Comparison of ENCODE assay signal across 20 cellular contexts in the genomic region with DNA sequence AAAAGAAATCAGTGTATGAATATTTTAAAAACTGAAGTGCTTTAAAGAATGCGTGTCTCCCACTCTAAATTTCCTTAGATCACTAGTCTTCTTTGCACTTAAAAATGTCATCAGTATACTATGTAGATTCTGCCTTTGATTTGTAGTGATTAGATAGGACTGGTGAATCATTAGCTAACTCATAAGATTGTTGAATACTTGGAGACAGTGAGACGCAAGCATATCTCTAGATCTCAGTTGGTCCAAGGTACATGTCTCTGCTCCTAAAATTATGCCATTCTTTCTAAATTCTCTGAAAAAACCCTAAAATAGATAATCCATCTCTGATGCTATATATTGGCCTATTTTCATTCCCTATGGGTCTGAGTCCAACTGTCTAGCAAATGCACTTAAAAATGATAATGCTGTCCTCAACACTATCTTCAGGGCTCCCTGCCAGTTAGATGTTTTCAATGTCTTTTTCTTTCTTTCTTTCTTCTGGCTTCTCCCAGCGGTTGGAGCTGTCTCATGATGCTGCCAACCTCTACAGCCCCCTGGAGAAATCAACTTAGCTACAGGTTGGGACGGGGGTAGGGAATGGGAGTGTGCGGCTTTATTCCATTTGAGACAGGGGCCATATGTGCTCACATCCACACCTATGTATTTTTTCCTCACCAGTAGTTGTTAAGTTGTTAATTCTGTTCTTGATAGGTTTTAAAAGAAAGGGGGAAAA.
DNase-seq lines count a peak whose midpoint lies in the region; ATAC-seq and TF ChIP-seq lines count a peak whose summit lies in the region.
"Had no signal": no experiment of that assay in that cellular context is flagged by ENCODE, and none has a peak within 500 bp of the region (broad histone marks: within the 10 kb centered on the region; RNA-seq: fewer than 3 reads in every experiment).

No MANE protein-coding gene starts in this region.

- H3K4me3 ChIP-seq in cardiac muscle cell (no peak overlapping the region), right cardiac atrium (ENCODE audit: low read length) (no peak overlapping the region), skeletal muscle satellite cell (ENCODE audit: low read length) (peak overlapping the region; percentile 5)
- H3K4me3 ChIP-seq: right lobe of liver, tibial nerve had no signal

- H3K9ac ChIP-seq in skeletal muscle satellite cell (ENCODE audit: low read depth, low read length), result peak overlapping the region; percentile 60

- CTCF ChIA-PET in activated CD4-positive, alpha-beta memory T cell treated with anti-CD3 and anti-CD28 coated beads, Interleukin-2, amount 10 ng/mL, durations not matched to agents 7 days and 5 days (lab: Charles Lee), result no interaction called here

- WGBS in right cardiac atrium, result 70% methylated on average over 5 of the region's 5 CpGs

- no peak for TF ChIP-seq CTCF in cardiac muscle cell (IDR thresholded peaks at IDR 0.05; ENCODE audit: low read depth, low read length)

- H3K4me1 ChIP-seq in cardiac muscle cell (ENCODE audit: low read depth) (peaks cover 57% of the 10 kb centered on the region), right cardiac atrium (ENCODE audit: control insufficient read depth, insufficient read depth, low read length) (peaks cover 2% of the 10 kb centered on the region), skeletal muscle satellite cell (ENCODE audit: control insufficient read depth, insufficient read depth, low read length) (peaks cover 49% of the 10 kb centered on the region)
- H3K4me1 ChIP-seq: right lobe of liver had no signal

- no peaks in the 10 kb centered on the region for H3K36me3 Mint-ChIP-seq in activated CD4-positive, alpha-beta memory T cell treated with anti-CD3 and anti-CD28 coated beads, Interleukin-2, amount 10 ng/mL, durations not matched to agents 7 days and 5 days (ENCODE audit: low read depth)
- H3K36me3 Mint-ChIP-seq: activated naive CD8-positive, alpha-beta T cell had no signal

- no peaks in the 10 kb centered on the region for H3K27me3 Mint-ChIP-seq in activated CD4-positive, alpha-beta memory T cell treated with anti-CD3 and anti-CD28 coated beads, Interleukin-2, amount 10 ng/mL, durations not matched to agents 7 days and 5 days
- H3K27me3 Mint-ChIP-seq: activated B cell treated with CpG ODN at 0.5 μM for 24 hours; activated naive CD8-positive, alpha-beta T cell; T-helper 17 cell had no signal

- H3K27ac Mint-ChIP-seq in activated CD4-positive, alpha-beta memory T cell treated with anti-CD3 and anti-CD28 coated beads, Interleukin-2, amount 10 ng/mL, durations not matched to agents 7 days and 5 days, result no peak overlapping the region
- H3K27ac Mint-ChIP-seq: activated B cell treated with CpG ODN at 0.5 μM for 24 hours; activated CD8-positive, alpha-beta T cell treated with anti-CD3 and anti-CD28 coated beads, Interleukin-2, amount 10 ng/mL, durations not matched to agents 7 days and 5 days; activated naive CD8-positive, alpha-beta T cell; activated T-cell treated with anti-CD3 and anti-CD28 coated beads, Interleukin-2, amount 50 U/mL, for 72 hours; T-helper 17 cell had no signal

- H3K27ac ChIP-seq in cardiac muscle cell, result peak overlapping the region; percentile 74
- H3K27ac ChIP-seq in right cardiac atrium (ENCODE audit: low read length), result no peak overlapping the region
- H3K27ac ChIP-seq: C4-2B, right lobe of liver had no signal

- no peak for DNase-seq in cardiac muscle cell (ENCODE audit: low read depth in 1 of 2, low spot score in 1 of 2)
- no peak for DNase-seq in right cardiac atrium
- peak; percentile 79 for DNase-seq in amniotic epithelial cell (ENCODE audit: low read depth)
- DNase-seq in kidney tubule cell (ENCODE audit: low spot score), result peak; percentile 4
- DNase-seq in activated CD4-positive, alpha-beta memory T cell treated with anti-CD3 and anti-CD28 coated beads, Interleukin-2, amount 10 ng/mL, durations not matched to agents 7 days and 5 days, result no peak
- DNase-seq: activated B cell treated with CpG ODN at 0.5 μM for 24 hours; activated CD8-positive, alpha-beta T cell treated with anti-CD3 and anti-CD28 coated beads, Interleukin-2, amount 10 ng/mL, durations not matched to agents 7 days and 5 days; activated T-cell treated with anti-CD3 and anti-CD28 coated beads, Interleukin-2, amount 50 U/mL, for 72 hours; central memory CD4-positive, alpha-beta T cell; effector CD8-positive, alpha-beta T cell; right lobe of liver; stimulated activated naive CD8-positive, alpha-beta T cell treated with anti-CD3 and anti-CD28 coated beads, Interleukin-15, Interleukin-2, amounts not matched to agents 100 U/mL and 50 U/mL, for 24 hours; T-helper 17 cell had no signal

- H3K4me2 ChIP-seq in skeletal muscle satellite cell (ENCODE audit: low read length), result peak overlapping the region; percentile 65

- no peaks in the 10 kb centered on the region for H3K9me3 ChIP-seq in cardiac muscle cell (ENCODE audit: low read depth)
- no peaks in the 10 kb centered on the region for H3K9me3 ChIP-seq in right cardiac atrium (ENCODE audit: control insufficient read depth, low read length)
- no peaks in the 10 kb centered on the region for H3K9me3 ChIP-seq in skeletal muscle satellite cell (replicated peaks; ENCODE audit: low read length)
- H3K9me3 ChIP-seq: right lobe of liver, tibial nerve had no signal

- intact Hi-C loops in right cardiac atrium (cut with DNase I), result loop anchor here in 1 of 4 donors (5.0 kb wide), 1 partner anchor 555 kb away; no protein-coding TSS in a partner anchor

- H3K36me3 ChIP-seq in cardiac muscle cell, result no peaks in the 10 kb centered on the region
- H3K36me3 ChIP-seq in skeletal muscle satellite cell (ENCODE audit: insufficient read depth, low read length), result no peaks in the 10 kb centered on the region
- H3K36me3 ChIP-seq: heart right ventricle, right lobe of liver, tibial nerve had no signal

- H3K9me3 Mint-ChIP-seq in activated CD4-positive, alpha-beta memory T cell treated with anti-CD3 and anti-CD28 coated beads, Interleukin-2, amount 10 ng/mL, durations not matched to agents 7 days and 5 days, result no peaks in the 10 kb centered on the region
- H3K9me3 Mint-ChIP-seq: activated B cell treated with CpG ODN at 0.5 μM for 24 hours; activated T-cell treated with anti-CD3 and anti-CD28 coated beads, Interleukin-2, amount 50 U/mL, for 72 hours had no signal

- H3K27me3 ChIP-seq in cardiac muscle cell (no peaks in the 10 kb centered on the region), right cardiac atrium (ENCODE audit: control insufficient read depth, insufficient read depth) (no peaks in the 10 kb centered on the region), skeletal muscle satellite cell (ENCODE audit: control insufficient read depth, insufficient read depth, low read length) (no peaks in the 10 kb centered on the region)
- H3K27me3 ChIP-seq: heart right ventricle, right lobe of liver, tibial nerve had no signal

- ATAC-seq in right cardiac atrium, result no peak
- ATAC-seq in GM21360 (IDR thresholded peaks at IDR 0.05; ENCODE audit: unreplicated experiment), result no peak
- ATAC-seq in HG02763 (IDR thresholded peaks at IDR 0.05; ENCODE audit: unreplicated experiment), result no peak
- ATAC-seq: activated CD8-positive, alpha-beta T cell treated with anti-CD3 and anti-CD28 coated beads, Interleukin-2, amount 10 ng/mL, durations not matched to agents 7 days and 5 days; activated T-cell treated with anti-CD3 and anti-CD28 coated beads, Interleukin-2, amount 50 U/mL, for 72 hours; stimulated activated naive CD8-positive, alpha-beta T cell treated with anti-CD3 and anti-CD28 coated beads, Interleukin-15, Interleukin-2, amounts not matched to agents 100 U/mL and 50 U/mL, for 24 hours; T-helper 17 cell had no signal

- H3K4me1 Mint-ChIP-seq in activated CD4-positive, alpha-beta memory T cell treated with anti-CD3 and anti-CD28 coated beads, Interleukin-2, amount 10 ng/mL, durations not matched to agents 7 days and 5 days, result no peaks in the 10 kb centered on the region
- H3K4me1 Mint-ChIP-seq: activated B cell treated with CpG ODN at 0.5 μM for 24 hours, T-helper 17 cell had no signal

- H3K4me3 Mint-ChIP-seq in activated CD4-positive, alpha-beta memory T cell treated with anti-CD3 and anti-CD28 coated beads, Interleukin-2, amount 10 ng/mL, durations not matched to agents 7 days and 5 days, result no peak overlapping the region
- H3K4me3 Mint-ChIP-seq: activated B cell treated with CpG ODN at 0.5 μM for 24 hours; activated CD8-positive, alpha-beta T cell treated with anti-CD3 and anti-CD28 coated beads, Interleukin-2, amount 10 ng/mL, durations not matched to agents 7 days and 5 days; activated naive CD8-positive, alpha-beta T cell; activated T-cell treated with anti-CD3 and anti-CD28 coated beads, Interleukin-2, amount 50 U/mL, for 72 hours; T-helper 17 cell had no signal

- POLR2A ChIA-PET in activated CD4-positive, alpha-beta memory T cell treated with anti-CD3 and anti-CD28 coated beads, Interleukin-2, amount 10 ng/mL, durations not matched to agents 7 days and 5 days (lab: Charles Lee), result no interaction called here

Comparison
In these comparisons a context has a peak if more than half of its experiments do, and no peak if none do; other contexts are left out.
1. DNase-seq: peak in amniotic epithelial cell (single experiment) and kidney tubule cell (single experiment); none in cardiac muscle cell (0 of 2), right cardiac atrium (0 of 3) and activated CD4-positive, alpha-beta memory T cell treated with anti-CD3 and anti-CD28 coated beads, Interleukin-2, amount 10 ng/mL, durations not matched to agents 7 days and 5 days (single experiment).